Comparison of ENCODE assay signal across 22 cellular contexts in the genomic region with DNA sequence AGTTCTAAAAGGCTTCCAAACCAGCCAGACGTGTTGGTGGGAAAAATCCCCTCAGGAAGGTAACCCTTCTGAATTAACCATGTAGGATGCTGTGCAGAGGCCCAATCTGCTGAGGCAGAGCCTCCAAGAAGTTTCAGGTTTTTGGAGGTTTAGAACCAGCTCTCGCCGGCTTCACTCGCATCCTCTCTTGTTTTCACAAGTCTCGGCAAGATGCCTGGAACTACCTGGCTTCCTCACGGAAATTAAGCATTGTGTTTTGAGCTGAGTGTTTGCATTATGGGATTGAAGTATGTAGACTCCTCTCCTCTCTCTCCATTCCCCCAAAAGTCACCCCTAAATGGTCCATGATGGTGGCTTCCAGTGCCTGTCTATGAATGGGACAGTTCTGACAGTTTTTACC. TPM values are rescaled to one million over a fixed set of nuclear protein-coding genes. Genes with fewer than 3 reads are reported as not detected.
DNase-seq lines count a peak whose midpoint lies in the region; ATAC-seq, FAIRE-seq and TF ChIP-seq lines count a peak whose summit lies in the region.
"Had no signal": no experiment of that assay in that cellular context is flagged by ENCODE, and none has a peak within 500 bp of the region (broad histone marks: within the 10 kb centered on the region; RNA-seq: fewer than 3 reads in every experiment).

No MANE protein-coding gene starts in this region.

- DNase-seq in heart right ventricle (no peak), Right ventricle myocardium superior (no peak), esophagus squamous epithelium (lab: John Stamatoyannopoulos, UW) (no peak), gastrocnemius medialis (no peak), NCI-H1048 (lab: John Stamatoyannopoulos, UW) (no peak), GM12891 (ENCODE audit: insufficient read length, low spot score) (no peak), substantia nigra (lab: John Stamatoyannopoulos, UW) (no peak)
- DNase-seq: activated gamma-delta T cell; Calu3; effector memory CD4-positive, alpha-beta T cell; EL; Kasumi-1; kidney glomerular epithelial cell; NCI-H1105 treated with DMSO at 0.1 percent for 48 hours; NCI-H526 treated with DMSO at 0.1 percent for 48 hours; OCI-M1; SJCRH30; trophoblast cell had no signal

- no peak for TF ChIP-seq CTCF in heart right ventricle (IDR thresholded peaks at IDR 0.05)
- no peak for TF ChIP-seq CTCF in esophagus squamous epithelium (IDR thresholded peaks at IDR 0.05)
- TF ChIP-seq CTCF in gastrocnemius medialis (IDR thresholded peaks at IDR 0.05 in 4 of 5, conservative IDR thresholded peaks at IDR 0.05 in 1 of 5) = no peak

- intact Hi-C loops in heart right ventricle (cut with DNase I) = loop anchor here in 2 of 10 donors (5.0 to 10.0 kb wide), 2 partner anchors 97 to 99 kb away; a partner anchor contains a TSS
- intact Hi-C loops in Right ventricle myocardium superior (cut with DNase I) = no loop called here
- intact Hi-C loops in esophagus squamous epithelium (cut with DNase I) = no loop called here
- intact Hi-C loops in gastrocnemius medialis (cut with DNase I; ENCODE audit: low total_unique reads) = no loop called here

- ATAC-seq in heart right ventricle (no peak), Right ventricle myocardium superior (ENCODE audit: poor library complexity) (no peak), gastrocnemius medialis (no peak), HG03097 (IDR thresholded peaks at IDR 0.05; ENCODE audit: low FRiP score, unreplicated experiment) (no peak)
- ATAC-seq: A549; stimulated activated effector memory CD8-positive, alpha-beta T cell treated with anti-CD3 and anti-CD28 coated beads, Interleukin-12 subunit alpha, Interleukin-12 subunit beta, amount 100 ng/mL, for 72 hours had no signal

- no peak overlapping the region for H3K4me3 ChIP-seq in heart right ventricle
- H3K4me3 ChIP-seq in esophagus squamous epithelium = no peak overlapping the region
- no peak overlapping the region for H3K4me3 ChIP-seq in gastrocnemius medialis
- H3K4me3 ChIP-seq: A549, BLaER1, SJCRH30 had no signal

- 72% methylated on average over 6 of the region's 6 CpGs for WGBS in heart right ventricle, 2 donors
- 31 to 57% methylated on average over 6 of the region's 6 CpGs for WGBS in esophagus squamous epithelium, 2 donors

- no peaks in the 10 kb centered on the region for H3K27me3 ChIP-seq in heart right ventricle
- H3K27me3 ChIP-seq in esophagus squamous epithelium = no peaks in the 10 kb centered on the region
- H3K27me3 ChIP-seq in gastrocnemius medialis = no peaks in the 10 kb centered on the region
- H3K27me3 ChIP-seq: BLaER1, SJCRH30 had no signal

- no peak for FAIRE-seq in GM12891 (lab: Jason Lieb, UNC)
- FAIRE-seq: A549 had no signal

- TF ChIP-seq POLR2A in esophagus squamous epithelium (IDR thresholded peaks at IDR 0.05) (no peak), gastrocnemius medialis (IDR thresholded peaks at IDR 0.05) (no peak), GM12891 (IDR thresholded peaks at IDR 0.05; ENCODE audit: low read depth, low read length) (no peak)

- H3K27ac ChIP-seq in heart right ventricle = peak overlapping the region in 9 of 10 donors; percentile 49 to 94 (median 82)
- H3K27ac ChIP-seq in esophagus squamous epithelium = peak overlapping the region; percentile 11 to 78 (median 34)
- H3K27ac ChIP-seq in gastrocnemius medialis = peak overlapping the region in 3 of 4 donors; percentile 7 to 74 (median 55)
- H3K27ac ChIP-seq in substantia nigra (ENCODE audit: low read depth, low read length, poor library complexity, severe bottlenecking) = no peak overlapping the region
- H3K27ac ChIP-seq: A549, BLaER1, SJCRH30 had no signal

- no peaks in the 10 kb centered on the region for H3K36me3 ChIP-seq in heart right ventricle
- no peaks in the 10 kb centered on the region for H3K36me3 ChIP-seq in esophagus squamous epithelium
- no peaks in the 10 kb centered on the region for H3K36me3 ChIP-seq in gastrocnemius medialis
- H3K36me3 ChIP-seq: BLaER1, SJCRH30 had no signal

- in situ Hi-C loops in gastrocnemius medialis (cut with MboI; ENCODE audit: low sequenced_read_pairs in 4 of 4) = no loop called here

- peaks cover 37 to 82% (median 57%) of the 10 kb centered on the region in 9 donors for H3K4me1 ChIP-seq in heart right ventricle
- peaks cover 15 to 70% (median 64%) of the 10 kb centered on the region in 3 donors for H3K4me1 ChIP-seq in esophagus squamous epithelium
- H3K4me1 ChIP-seq in gastrocnemius medialis = peaks cover 37 to 45% of the 10 kb centered on the region in 2 donors
- H3K4me1 ChIP-seq: A549 had no signal

- no peaks in the 10 kb centered on the region for H3K9me3 ChIP-seq in heart right ventricle
- H3K9me3 ChIP-seq in esophagus squamous epithelium = no peaks in the 10 kb centered on the region
- no peaks in the 10 kb centered on the region for H3K9me3 ChIP-seq in gastrocnemius medialis
- H3K9me3 ChIP-seq: A549, BLaER1, SJCRH30 had no signal

TF ChIP-seq in GM12891, 5 proteins besides CTCF, POLR2A, EP300 and RAD21:
- no peak for TF ChIP-seq TAF1 (IDR thresholded peaks at IDR 0.05; ENCODE audit: low read depth, low read length)
- no peak for TF ChIP-seq POU2F2 (IDR thresholded peaks at IDR 0.05; ENCODE audit: low read depth, low read length)
- TF ChIP-seq POLR2AphosphoS5 (IDR thresholded peaks at IDR 0.05; ENCODE audit: low read depth, low read length) = no peak
- no peak for TF ChIP-seq SPI1 (IDR thresholded peaks at IDR 0.05; ENCODE audit: low read depth, low read length)
- TF ChIP-seq PAX5 (IDR thresholded peaks at IDR 0.05; ENCODE audit: insufficient read depth, low read length, severe bottlenecking) = no peak

RNA-seq across cellular contexts. Expression of a gene that starts 20.6 kb away (rescaled TPM):
- total RNA-seq in heart right ventricle = 10 to 100 TPM in 9 of 10 donors, 1 to 10 TPM in 1; 7.1 to 50.3 (median 18.5) TPM
- 1 to 10 TPM; 3.5 TPM for polyA plus RNA-seq in heart right ventricle
- total RNA-seq in Right ventricle myocardium superior = 11.9 TPM
- total RNA-seq in esophagus squamous epithelium = 10 to 100 TPM; 10.3 to 41.6 (median 17.0) TPM
- 10 to 100 TPM; 19.8 to 51.9 (median 28.8) TPM for total RNA-seq in gastrocnemius medialis
- 0.08 TPM for polyA plus RNA-seq in GM12891 (2012; ENCODE audit: low read depth, missing spikeins)
